In genomic region chr5:113354056-113354455, GRCh38 we compare ENCODE assay signal across 11 cellular contexts.
"Had no signal": no experiment of that assay in that cellular context is flagged by ENCODE, and none has a peak within 500 bp of the region (broad histone marks: within the 10 kb centered on the region; RNA-seq: fewer than 3 reads in every experiment).

No MANE protein-coding gene starts in this region.

- H3K9me3 ChIP-seq: body of pancreas, psoas muscle, upper lobe of right lung had no signal

- ATAC-seq: body of pancreas; left colon; psoas muscle; sciatic nerve; stimulated activated naive CD8-positive, alpha-beta T cell treated with anti-CD3 and anti-CD28 coated beads, Interleukin-15, Interleukin-2, amounts not matched to agents 100 U/mL and 50 U/mL, for 24 hours; upper lobe of right lung had no signal

- H3K27me3 ChIP-seq: body of pancreas, upper lobe of right lung had no signal

- H3K36me3 ChIP-seq: upper lobe of right lung had no signal

- H3K27ac ChIP-seq: body of pancreas, psoas muscle, upper lobe of right lung had no signal

- DNase-seq: activated CD4-positive, alpha-beta T cell treated with anti-CD3 and anti-CD28 coated beads, Interleukin-2, amount 50 U/mL, for 48 hours; body of pancreas; erythroblast; glutamatergic neuron; left colon; occipital lobe; psoas muscle; stimulated activated CD4-positive, alpha-beta T cell treated with anti-CD3 and anti-CD28 coated beads, Interleukin-12 subunit alpha, Interleukin-12 subunit beta, amount 100 ng/mL, for 4 hours; stimulated activated naive CD8-positive, alpha-beta T cell treated with anti-CD3 and anti-CD28 coated beads, Interleukin-15, Interleukin-2, amounts not matched to agents 100 U/mL and 50 U/mL, for 24 hours; upper lobe of right lung had no signal

- H3K4me3 ChIP-seq: body of pancreas, psoas muscle, upper lobe of right lung had no signal

- H3K4me1 ChIP-seq: psoas muscle, upper lobe of right lung had no signal
